In the genomic region with DNA sequence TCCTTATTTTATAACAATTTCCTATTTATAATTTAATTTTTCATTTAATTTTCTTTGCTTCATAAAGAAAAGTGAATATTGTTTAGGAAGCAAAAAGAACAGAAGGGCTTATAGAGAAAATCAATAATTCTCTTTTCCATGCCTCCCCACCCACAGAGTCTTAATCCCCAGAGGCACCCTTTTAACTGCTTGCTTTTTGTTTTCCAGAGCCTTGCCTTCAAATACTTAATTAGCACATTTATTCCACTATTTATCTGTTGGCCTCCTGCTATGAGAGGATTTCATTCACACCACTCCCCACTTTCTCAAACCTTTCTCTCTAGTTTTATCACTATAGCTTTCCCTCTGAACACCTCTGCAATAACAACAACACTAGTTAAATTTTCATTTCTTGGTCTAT, we compare ENCODE assay signal across 19 cellular contexts.
"Had no signal": no experiment of that assay in that cellular context is flagged by ENCODE, and none has a peak within 500 bp of the region (broad histone marks: within the 10 kb centered on the region; RNA-seq: fewer than 3 reads in every experiment).

No MANE protein-coding gene starts in this region.

- H3K27me3 ChIP-seq: gastrocnemius medialis, neutrophil, thyroid gland, uterus had no signal

- H3K9me3 Mint-ChIP-seq: activated T-helper 2 cell treated with anti-CD3 and anti-CD28 coated beads, Interferon-gamma antibody, Interleukin-2, Interleukin-4, amounts not matched to agents 10 μg/mL and 5 μg/mL and 100 μg/mL, durations not matched to agents 14 hours and 24 hours and 36 hours; stimulated activated memory B cell treated with anti-CD40 and anti-IgM and Interleukin-4, amounts not matched to agents 10 μg/mL and 1 μg/mL and 100 μg/mL, for 72 hours had no signal

- H3K27ac Mint-ChIP-seq: activated naive CD4-positive, alpha-beta T cell treated with anti-CD3 and anti-CD28 coated beads for 36 hours; activated T-helper 2 cell treated with anti-CD3 and anti-CD28 coated beads, Interferon-gamma antibody, Interleukin-2, Interleukin-4, amounts not matched to agents 10 μg/mL and 5 μg/mL and 100 μg/mL, durations not matched to agents 14 hours and 24 hours and 36 hours; dendritic cell treated with granulocyte-macrophage colony-stimulating factor and Interleukin-4, amounts not matched to agents 40 ng/mL and 50 ng/mL, for 4 days; naive thymus-derived CD4-positive, alpha-beta T cell; stimulated activated memory B cell treated with anti-CD40 and anti-IgM and Interleukin-4, amounts not matched to agents 10 μg/mL and 1 μg/mL and 100 μg/mL, for 72 hours had no signal

- DNase-seq: activated CD4-positive, alpha-beta T cell treated with anti-CD3 and anti-CD28 coated beads, Interleukin-2, amount 50 U/mL, for 4 hours; activated naive CD4-positive, alpha-beta T cell treated with anti-CD3 and anti-CD28 coated beads for 36 hours; activated T-cell treated with anti-CD3 and anti-CD28 coated beads, Interleukin-2, amount 50 U/mL, for 1 hour; effector memory CD4-positive, alpha-beta T cell; gastrocnemius medialis; kidney; left ventricle myocardium inferior; mucosa of descending colon; naive thymus-derived CD4-positive, alpha-beta T cell; stimulated activated CD4-positive, alpha-beta T cell treated with anti-CD3 and anti-CD28 coated beads, Interleukin-2, amount 100 ng/mL, for 48 hours; T-helper 9 cell; thyroid gland; uterus had no signal

- H3K36me3 Mint-ChIP-seq: naive thymus-derived CD4-positive, alpha-beta T cell; stimulated activated memory B cell treated with anti-CD40 and anti-IgM and Interleukin-4, amounts not matched to agents 10 μg/mL and 1 μg/mL and 100 μg/mL, for 72 hours had no signal

- H3K27ac ChIP-seq: epithelial cell of prostate, gastrocnemius medialis, left ventricle myocardium inferior, neutrophil, thyroid gland, uterus had no signal

- ATAC-seq: activated CD4-positive, CD25-positive, alpha-beta regulatory T cell treated with anti-CD3 and anti-CD28 coated beads, Interleukin-2, amount 50 U/mL, for 24 hours; gastrocnemius medialis; mucosa of descending colon; naive thymus-derived CD4-positive, alpha-beta T cell; stimulated activated memory B cell treated with anti-CD40 and anti-IgM and Interleukin-4, amounts not matched to agents 10 μg/mL and 1 μg/mL and 100 μg/mL, for 72 hours had no signal

- H3K4me3 ChIP-seq: gastrocnemius medialis, left ventricle myocardium inferior, mucosa of descending colon, thyroid gland, uterus had no signal

- H3K27me3 Mint-ChIP-seq: dendritic cell treated with granulocyte-macrophage colony-stimulating factor and Interleukin-4, amounts not matched to agents 40 ng/mL and 50 ng/mL, for 4 days; stimulated activated memory B cell treated with anti-CD40 and anti-IgM and Interleukin-4, amounts not matched to agents 10 μg/mL and 1 μg/mL and 100 μg/mL, for 72 hours had no signal

- H3K4me1 Mint-ChIP-seq: naive thymus-derived CD4-positive, alpha-beta T cell; stimulated activated memory B cell treated with anti-CD40 and anti-IgM and Interleukin-4, amounts not matched to agents 10 μg/mL and 1 μg/mL and 100 μg/mL, for 72 hours had no signal

- H3K36me3 ChIP-seq: gastrocnemius medialis, left ventricle myocardium inferior, neutrophil, thyroid gland, uterus had no signal

- H3K4me3 Mint-ChIP-seq: activated naive CD4-positive, alpha-beta T cell treated with anti-CD3 and anti-CD28 coated beads for 36 hours; dendritic cell treated with granulocyte-macrophage colony-stimulating factor and Interleukin-4, amounts not matched to agents 40 ng/mL and 50 ng/mL, for 4 days; naive thymus-derived CD4-positive, alpha-beta T cell; stimulated activated memory B cell treated with anti-CD40 and anti-IgM and Interleukin-4, amounts not matched to agents 10 μg/mL and 1 μg/mL and 100 μg/mL, for 72 hours had no signal

- H3K4me1 ChIP-seq: gastrocnemius medialis, left ventricle myocardium inferior, thyroid gland, uterus had no signal

- H3K9me3 ChIP-seq: gastrocnemius medialis, mucosa of descending colon, neutrophil, thyroid gland, uterus had no signal
